16 cellular contexts compared by ENCODE assay signal in genomic region chr21:25994758-25995163, GRCh38.
DNase-seq lines count a peak whose midpoint lies in the region; ATAC-seq and TF ChIP-seq lines count a peak whose summit lies in the region.
"Had no signal": no experiment of that assay in that cellular context is flagged by ENCODE, and none has a peak within 500 bp of the region (broad histone marks: within the 10 kb centered on the region; RNA-seq: fewer than 3 reads in every experiment).

No MANE protein-coding gene starts in this region.

- H3K36me3 Mint-ChIP-seq in activated T-cell treated with anti-CD3 and anti-CD28 coated beads, Interleukin-2, amount 50 U/mL, for 4 hours (ENCODE audit: insufficient read depth): no peaks in the 10 kb centered on the region

- no peak for ATAC-seq in right cardiac atrium
- no peak for ATAC-seq in foreskin keratinocyte
- no peak for ATAC-seq in HG02678 (IDR thresholded peaks at IDR 0.05; ENCODE audit: unreplicated experiment)
- no peak for ATAC-seq in activated T-cell treated with anti-CD3 and anti-CD28 coated beads, Interleukin-2, amount 50 U/mL, for 4 hours
- ATAC-seq: GM12878, K562, PC-3 had no signal

- H3K27me3 Mint-ChIP-seq in activated T-cell treated with anti-CD3 and anti-CD28 coated beads, Interleukin-2, amount 50 U/mL, for 4 hours (ENCODE audit: low read depth): no peaks in the 10 kb centered on the region
- H3K27me3 Mint-ChIP-seq: CD4-positive, alpha-beta T cell had no signal

- H3K4me1 ChIP-seq in cardiac muscle cell (ENCODE audit: low read depth) (peaks cover 21% of the 10 kb centered on the region), right cardiac atrium (ENCODE audit: control insufficient read depth, insufficient read depth, low read length) (no peaks in the 10 kb centered on the region), left ventricle myocardium inferior (peaks cover 33% of the 10 kb centered on the region), foreskin keratinocyte (no peaks in the 10 kb centered on the region)

- DNase-seq in cardiac muscle cell (ENCODE audit: low read depth in 1 of 2, low spot score in 1 of 2): peak in 1 of 2 donors; percentile 5
- no peak for DNase-seq in right cardiac atrium
- DNase-seq in left ventricle myocardium inferior: no peak
- no peak for DNase-seq in substantia nigra (lab: John Stamatoyannopoulos, UW)
- no peak for DNase-seq in foreskin keratinocyte
- no peak for DNase-seq in activated T-cell treated with anti-CD3 and anti-CD28 coated beads, Interleukin-2, amount 50 U/mL, for 4 hours
- DNase-seq: Caco-2; CD4-positive, alpha-beta T cell; NCI-H1694 treated with DMSO at 0.1 percent for 48 hours; NCI-H524 treated with DMSO at 0.1 percent for 48 hours; PC-3; RPMI8226 had no signal

- WGBS in right cardiac atrium: 59% methylated on average over 1 of the region's 1 CpG

- intact Hi-C loops in right cardiac atrium (cut with DNase I): no loop called here
- intact Hi-C loops in left ventricle myocardium inferior (cut with micrococcal nuclease): no loop called here

- H3K36me3 ChIP-seq in cardiac muscle cell (peaks cover 3% of the 10 kb centered on the region), left ventricle myocardium inferior (peaks cover 3% of the 10 kb centered on the region)

- TF ChIP-seq CTCF in cardiac muscle cell (IDR thresholded peaks at IDR 0.05; ENCODE audit: low read depth, low read length) (no peak), left ventricle myocardium inferior (IDR thresholded peaks at IDR 0.05; ENCODE audit: borderline replicate concordance) (no peak), foreskin keratinocyte (conservative IDR thresholded peaks at IDR 0.05) (no peak)

- H3K4me3 Mint-ChIP-seq in activated T-cell treated with anti-CD3 and anti-CD28 coated beads, Interleukin-2, amount 50 U/mL, for 4 hours: no peak overlapping the region
- H3K4me3 Mint-ChIP-seq: CD4-positive, alpha-beta T cell had no signal

- H3K9me3 ChIP-seq in cardiac muscle cell (ENCODE audit: low read depth) (no peaks in the 10 kb centered on the region), right cardiac atrium (ENCODE audit: control insufficient read depth, low read length) (no peaks in the 10 kb centered on the region), left ventricle myocardium inferior (replicated peaks) (no peaks in the 10 kb centered on the region)
- H3K9me3 ChIP-seq: Caco-2 had no signal

- no peak overlapping the region for H3K4me3 ChIP-seq in cardiac muscle cell
- no peak overlapping the region for H3K4me3 ChIP-seq in right cardiac atrium (ENCODE audit: low read length)
- no peak overlapping the region for H3K4me3 ChIP-seq in left ventricle myocardium inferior
- H3K4me3 ChIP-seq: GM12878, K562 had no signal

- peaks cover 4% of the 10 kb centered on the region for H3K4me1 Mint-ChIP-seq in activated T-cell treated with anti-CD3 and anti-CD28 coated beads, Interleukin-2, amount 50 U/mL, for 4 hours (ENCODE audit: low read depth)

- H3K27me3 ChIP-seq in cardiac muscle cell (no peaks in the 10 kb centered on the region), right cardiac atrium (ENCODE audit: control insufficient read depth, insufficient read depth) (no peaks in the 10 kb centered on the region), left ventricle myocardium inferior (ENCODE audit: low read depth) (no peaks in the 10 kb centered on the region), foreskin keratinocyte (no peaks in the 10 kb centered on the region)

- peak overlapping the region; percentile 44 for H3K27ac ChIP-seq in cardiac muscle cell
- H3K27ac ChIP-seq in right cardiac atrium (ENCODE audit: low read length): no peak overlapping the region
- H3K27ac ChIP-seq in angular gyrus (ENCODE audit: low read depth, low read length): peak overlapping the region; percentile 94
- H3K27ac ChIP-seq in left ventricle myocardium inferior (replicated peaks): peak overlapping the region; percentile 38
- peak overlapping the region; percentile 97 for H3K27ac ChIP-seq in substantia nigra (ENCODE audit: low read depth, low read length, poor library complexity, severe bottlenecking)
- H3K27ac ChIP-seq in foreskin keratinocyte: no peak overlapping the region

- H3K9me3 Mint-ChIP-seq in activated T-cell treated with anti-CD3 and anti-CD28 coated beads, Interleukin-2, amount 50 U/mL, for 4 hours: no peaks in the 10 kb centered on the region
- H3K9me3 Mint-ChIP-seq: CD4-positive, alpha-beta T cell had no signal

Comparison
In these comparisons a context has a peak if more than half of its experiments do, and no peak if none do; other contexts are left out.
1. H3K27ac ChIP-seq: peak in cardiac muscle cell (single experiment), angular gyrus (single experiment), left ventricle myocardium inferior (single experiment) and substantia nigra (single experiment); none in right cardiac atrium (single experiment) and foreskin keratinocyte (single experiment).